Comparison of ENCODE assay signal across 7 cellular contexts in the genomic region with DNA sequence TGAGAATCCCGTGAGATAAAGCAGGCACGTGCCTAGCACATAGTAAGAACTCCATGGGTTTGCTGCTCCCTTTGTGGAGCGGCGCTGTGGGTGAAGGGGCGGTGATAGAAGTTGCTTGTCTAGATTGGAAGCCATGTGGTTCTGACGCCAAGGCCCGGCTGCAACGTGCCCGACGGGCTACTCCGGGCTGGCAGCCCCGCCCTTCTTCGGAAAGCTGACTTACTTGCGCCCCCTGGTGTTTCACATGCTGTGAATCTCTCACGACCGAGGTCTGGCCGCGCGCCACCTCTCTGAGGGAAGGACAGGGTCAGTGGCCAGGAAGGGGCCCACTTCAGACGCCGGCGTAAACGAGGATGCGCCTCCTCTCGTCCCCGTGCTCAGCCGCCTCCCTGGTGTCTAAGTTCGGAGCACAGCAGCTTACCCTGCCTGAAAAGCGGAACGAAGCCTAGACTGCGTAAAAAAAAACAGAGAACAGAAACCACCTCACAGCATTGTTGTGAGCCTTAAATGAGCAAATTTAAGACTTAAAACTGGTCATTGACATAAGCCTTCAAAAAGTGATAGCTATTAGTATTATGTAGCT. TPM values are rescaled to one million over a fixed set of nuclear protein-coding genes. Genes with fewer than 3 reads are reported as not detected.
DNase-seq lines count a peak whose midpoint lies in the region; ATAC-seq lines count a peak whose summit lies in the region.

No MANE protein-coding gene starts in this region.

- ATAC-seq in GM18508 (IDR thresholded peaks at IDR 0.05; ENCODE audit: insufficient read depth, unreplicated experiment) (peak; percentile 63), HG02981 (IDR thresholded peaks at IDR 0.05; ENCODE audit: unreplicated experiment) (peak; percentile 84), sciatic nerve (peak; percentile 96)

- DNase-seq in NCI-H2029 (lab: John Stamatoyannopoulos, UW) (peak; percentile 91), T1000 (lab: John Stamatoyannopoulos, UW) (peak; percentile 87), astrocyte of the hippocampus (ENCODE audit: low read depth, low spot score) (peak; percentile 98), hippocampal formation (lab: John Stamatoyannopoulos, UW) (peak; percentile 92 to 94), sciatic nerve (ENCODE audit: low spot score) (peak; percentile 98)

- intact Hi-C loops in sciatic nerve (cut with DNase I), result loop anchor here (5.0 kb wide), 1 partner anchor 74 kb away; no protein-coding TSS in a partner anchor

RNA-seq across cellular contexts. Expression of a gene that starts 42.6 kb away (rescaled TPM):
- 10.9 TPM for total RNA-seq in sciatic nerve

Comparison
In these comparisons a context has a peak if more than half of its experiments do, and no peak if none do; other contexts are left out.
1. Peak in every context shown above with its lines: DNase-seq and ATAC-seq.